1 cellular context compared by ENCODE assay signal in the genomic region with DNA sequence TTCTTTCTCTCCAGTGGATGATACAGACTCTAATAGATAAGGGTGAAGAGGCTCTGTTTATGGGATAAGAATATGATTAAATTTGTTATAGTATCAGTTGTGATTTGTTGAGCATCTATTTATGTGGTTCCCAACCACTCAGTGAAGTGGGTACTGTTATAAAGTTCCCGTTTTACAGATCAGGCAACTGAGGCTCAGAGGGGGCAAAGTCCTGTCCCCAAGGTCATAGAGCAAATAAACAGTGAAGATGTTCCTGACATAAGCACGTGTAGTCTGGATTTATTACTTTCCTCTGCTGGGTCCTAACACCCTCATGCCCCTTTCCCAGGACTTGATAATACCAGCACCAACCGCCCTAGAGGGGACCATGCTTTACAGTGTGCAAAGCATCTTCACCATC.
A peak's percentile ranks its signal among the peaks of the same experiment; 100 is the strongest.
TF ChIP-seq lines count a peak whose summit lies in the region.

No MANE protein-coding gene starts in this region.

TF ChIP-seq in HepG2, 621 proteins besides CTCF, POLR2A, EP300 and RAD21:
- TF ChIP-seq NFE2L2 (IDR thresholded peaks at IDR 0.05; ENCODE audit: low read length), result no peak
- TF ChIP-seq ZNF629 (CRISPR knock-in tag; conservative IDR thresholded peaks at IDR 0.05), result peak; percentile 68
